ENCODE assay signal across 20 cellular contexts in genomic region chr7:28872226-28872625, GRCh38.
"Had no signal": no experiment of that assay in that cellular context is flagged by ENCODE, and none has a peak within 500 bp of the region (broad histone marks: within the 10 kb centered on the region; RNA-seq: fewer than 3 reads in every experiment).

No MANE protein-coding gene starts in this region.

- H3K4me3 ChIP-seq: body of pancreas, dorsolateral prefrontal cortex, gastrocnemius medialis, pancreas, psoas muscle, stomach, suprapubic skin, tibial nerve had no signal

- H3K27me3 ChIP-seq: body of pancreas, gastrocnemius medialis, pancreas, tibial nerve had no signal

- H3K27ac ChIP-seq: body of pancreas, dorsolateral prefrontal cortex, gastrocnemius medialis, pancreas, psoas muscle, stomach, suprapubic skin, tibial nerve had no signal

- FAIRE-seq: pancreas had no signal

- DNase-seq: activated CD4-positive, alpha-beta T cell treated with anti-CD3 and anti-CD28 coated beads for 1 hour; activated CD4-positive, alpha-beta T cell treated with anti-CD3 and anti-CD28 coated beads, Interleukin-2, amount 50 U/mL, for 1 hour; activated CD8-positive, alpha-beta T cell treated with anti-CD3 and anti-CD28 coated beads, Interleukin-2, amount 10 ng/mL, durations not matched to agents 7 days and 5 days; activated gamma-delta T cell treated with Interleukin-2 at 50 U/mL for 16 hours; anterior cingulate cortex; body of pancreas; central memory CD4-positive, alpha-beta T cell; dorsolateral prefrontal cortex; gastrocnemius medialis; head of caudate nucleus; hypothalamus; mesenchymal stem cell; nephron progenitor cell; pancreas; psoas muscle; stimulated activated CD4-positive, alpha-beta T cell treated with anti-CD3 and anti-CD28 coated beads, Interleukin-1b, Interleukin-23, amount 100 ng/mL, for 48 hours; stomach; T-helper 9 cell had no signal

- H3K36me3 ChIP-seq: gastrocnemius medialis, pancreas, stomach, suprapubic skin, tibial nerve had no signal
